ENCODE assay signal across 8 cellular contexts in the genomic region with DNA sequence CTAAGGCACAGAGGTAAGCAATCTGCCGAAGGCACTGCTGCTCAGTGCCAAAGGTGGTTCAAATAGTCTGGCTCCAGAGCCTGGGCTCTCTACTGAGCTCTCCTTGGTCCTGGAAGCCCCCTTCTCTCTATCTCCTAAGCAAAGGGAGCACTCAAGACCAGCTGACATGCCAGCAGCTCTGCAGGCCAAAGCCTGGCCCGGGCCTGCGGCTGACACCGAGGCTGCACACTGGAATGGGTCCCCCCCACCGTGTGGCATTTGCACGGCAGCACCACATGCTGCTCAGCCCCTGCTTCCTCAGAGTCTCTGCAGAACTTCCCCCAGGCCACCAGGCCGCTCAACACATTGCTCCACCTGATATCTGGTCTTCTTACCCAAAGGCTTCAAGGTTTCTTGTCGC. TPM values are rescaled to one million over a fixed set of nuclear protein-coding genes. Genes with fewer than 3 reads are reported as not detected.
DNase-seq lines count a peak whose midpoint lies in the region; ATAC-seq and TF ChIP-seq lines count a peak whose summit lies in the region.

No MANE protein-coding gene starts in this region.

- no peak for TF ChIP-seq POLR2A in breast epithelium (IDR thresholded peaks at IDR 0.05)
- TF ChIP-seq POLR2A in vagina (IDR thresholded peaks at IDR 0.05) = no peak

- H3K9me3 ChIP-seq in breast epithelium = no peaks in the 10 kb centered on the region
- no peaks in the 10 kb centered on the region for H3K9me3 ChIP-seq in T-helper 17 cell (ENCODE audit: control insufficient read depth, low read length, poor library complexity, severe bottlenecking)
- H3K9me3 ChIP-seq in vagina = no peaks in the 10 kb centered on the region

- no peak overlapping the region for H3K27ac Mint-ChIP-seq in MCF 10A (ENCODE audit: low read depth, unreplicated experiment)
- peak overlapping the region; percentile 76 for H3K27ac Mint-ChIP-seq in T-helper 17 cell

- H3K27me3 ChIP-seq in breast epithelium (no peaks in the 10 kb centered on the region), vagina (no peaks in the 10 kb centered on the region)

- BruUV-seq in MCF 10A (replicated peaks; lab: Mats Ljungman, UMichigan) = no TSS peak

- H3K4me1 Mint-ChIP-seq in MCF 10A (ENCODE audit: insufficient read depth, unreplicated experiment) (no peaks in the 10 kb centered on the region), T-helper 17 cell (peaks cover 6% of the 10 kb centered on the region)

- H3K9me3 Mint-ChIP-seq in MCF 10A (ENCODE audit: unreplicated experiment) = no peaks in the 10 kb centered on the region

- no peak for DNase-seq in breast epithelium (ENCODE audit: low spot score in 2 of 2)
- no peak for DNase-seq in MCF 10A (ENCODE audit: unreplicated experiment)
- DNase-seq in T-helper 17 cell = no peak
- no peak for DNase-seq in left lobe of liver (ENCODE audit: low spot score)
- no peak for DNase-seq in vagina (ENCODE audit: extremely low spot score in 2 of 2)
- DNase-seq in effector CD8-positive, alpha-beta T cell (lab: John Stamatoyannopoulos, UW) = no peak
- DNase-seq in NCI-H526 (lab: John Stamatoyannopoulos, UW) = no peak
- DNase-seq in HuH-7 (ENCODE audit: low spot score) = no peak

- POLR2A ChIA-PET in MCF 10A (lab: Yijun Ruan, JAX) = interaction anchor here (0.6 to 1.3 kb wide), 3 partner anchors 98 to 600 kb away, joined by 3 to 4 read pairs (median 4); no protein-coding TSS in a partner anchor

- no peaks in the 10 kb centered on the region for H3K27me3 Mint-ChIP-seq in MCF 10A (ENCODE audit: insufficient read depth, unreplicated experiment)
- H3K27me3 Mint-ChIP-seq in T-helper 17 cell = no peaks in the 10 kb centered on the region

- H3K4me3 Mint-ChIP-seq in MCF 10A (ENCODE audit: unreplicated experiment) (no peak overlapping the region), T-helper 17 cell (peak overlapping the region; percentile 21)

- ATAC-seq in T-helper 17 cell (peak; percentile 14), left lobe of liver (peak; percentile 0)

- peaks cover 45% of the 10 kb centered on the region for H3K36me3 Mint-ChIP-seq in MCF 10A (ENCODE audit: insufficient read depth, unreplicated experiment)
- peaks cover 3% of the 10 kb centered on the region for H3K36me3 Mint-ChIP-seq in T-helper 17 cell (ENCODE audit: low read depth)

- H3K4me1 ChIP-seq in breast epithelium = peaks cover 0 to 18% of the 10 kb centered on the region in 2 donors
- peaks cover 39% of the 10 kb centered on the region for H3K4me1 ChIP-seq in vagina

- H3K36me3 ChIP-seq in breast epithelium (no peaks in the 10 kb centered on the region), vagina (peaks cover 0 to 9% of the 10 kb centered on the region in 2 donors)

- CTCF ChIA-PET in MCF 10A (lab: Yijun Ruan, JAX) = interaction anchor here (0.6 to 4.7 kb wide), 39 partner anchors 8 to 1201 kb away, joined by 3 to 49 read pairs (median 4); no protein-coding TSS in a partner anchor

- intact Hi-C loops in breast epithelium (cut with DNase I; ENCODE audit: low total_unique reads) = loop anchor here (10.0 kb wide), 1 partner anchor 83 kb away; the partner anchor contains the start of gene MTMR12
- intact Hi-C loops in MCF 10A (cut with micrococcal nuclease) = loop anchor here (1.0 to 5.0 kb wide), 4 partner anchors 97 to 381 kb away; partner anchors contain the start of gene SUB1
- intact Hi-C loops in vagina (cut with DNase I) = loop anchor here (10.0 kb wide), 1 partner anchor 363 kb away; no protein-coding TSS in a partner anchor

- H3K27ac ChIP-seq in breast epithelium = peak overlapping the region; percentile 79 to 89
- H3K27ac ChIP-seq in vagina = peak overlapping the region; percentile 62

- H3K4me3 ChIP-seq in breast epithelium = no peak overlapping the region
- no peak overlapping the region for H3K4me3 ChIP-seq in vagina

- TF ChIP-seq CTCF in breast epithelium (IDR thresholded peaks at IDR 0.05) (no peak), MCF 10A (IDR thresholded peaks at IDR 0.05; ENCODE audit: unreplicated experiment) (no peak), vagina (IDR thresholded peaks at IDR 0.05) (no peak)

RNA-seq across cellular contexts. Expression of gene GOLPH3, which starts 57.8 kb away (rescaled TPM):
- 100 to 1,000 TPM in 1 of 3 donors, 10 to 100 TPM in 2; 83.2 to 100 (median 87.8) TPM for total RNA-seq in breast epithelium
- 69.5 and 89.6 TPM in 2 replicates for total RNA-seq in MCF 10A (2022)
- total RNA-seq in T-helper 17 cell = 10 to 100 TPM; 59.1 to 61.9 TPM
- 66.6 TPM for total RNA-seq in left lobe of liver
- total RNA-seq in vagina = 78.8 TPM
